21 cellular contexts compared by ENCODE assay signal in genomic region chr5:10297646-10298204, GRCh38.
"Had no signal": no experiment of that assay in that cellular context is flagged by ENCODE, and none has a peak within 500 bp of the region (broad histone marks: within the 10 kb centered on the region; RNA-seq: fewer than 3 reads in every experiment).

No MANE protein-coding gene starts in this region.

- H3K4me3 ChIP-seq: colonic mucosa, hepatocyte, right atrium auricular region, transverse colon had no signal

- ATAC-seq: activated T-cell treated with anti-CD3 and anti-CD28 coated beads, Interleukin-2, amount 50 U/mL, for 72 hours; left lobe of liver; naive thymus-derived CD8-positive, alpha-beta T cell had no signal

- DNase-seq: activated CD4-positive, alpha-beta T cell treated with anti-CD3 and anti-CD28 coated beads, Interleukin-2, amount 10 ng/mL, durations not matched to agents 24 days and 14 days; activated CD4-positive, CD25-positive, alpha-beta regulatory T cell; activated CD8-positive, alpha-beta memory T cell treated with anti-CD3 and anti-CD28 coated beads, Interleukin-2, amount 50 U/mL, for 48 hours; activated naive CD4-positive, alpha-beta T cell; activated naive CD8-positive, alpha-beta T cell treated with anti-CD3 and anti-CD28 coated beads, Interleukin-2, amount 10 ng/mL, durations not matched to agents 7 days and 5 days; activated T-cell treated with anti-CD3 and anti-CD28 coated beads, Interleukin-2, amount 50 U/mL, for 72 hours; central memory CD4-positive, alpha-beta T cell; colonic mucosa; islet precursor cell; naive thymus-derived CD8-positive, alpha-beta T cell; nucleus accumbens; small intestine; stimulated activated CD4-positive, alpha-beta T cell treated with anti-CD3 and anti-CD28 coated beads, Interleukin-4, amount 100 ng/mL, for 4 hours; stimulated activated CD8-positive, alpha-beta memory T cell treated with anti-CD3 and anti-CD28 coated beads, Interleukin-4, amount 100 ng/mL, for 48 hours; stimulated activated naive CD4-positive, alpha-beta T cell treated with Interleukin-2 at 50 U/mL for 16 hours; transverse colon had no signal

- H3K36me3 Mint-ChIP-seq: naive thymus-derived CD8-positive, alpha-beta T cell had no signal

- H3K9me3 Mint-ChIP-seq: activated CD4-positive, alpha-beta T cell treated with anti-CD3 and anti-CD28 coated beads, Interleukin-2, amount 10 ng/mL, durations not matched to agents 24 days and 14 days; activated naive CD8-positive, alpha-beta T cell treated with anti-CD3 and anti-CD28 coated beads, Interleukin-2, amount 10 ng/mL, durations not matched to agents 7 days and 5 days; activated T-cell treated with anti-CD3 and anti-CD28 coated beads, Interleukin-2, amount 50 U/mL, for 72 hours had no signal

- H3K4me1 Mint-ChIP-seq: activated CD4-positive, alpha-beta T cell treated with anti-CD3 and anti-CD28 coated beads, Interleukin-2, amount 10 ng/mL, durations not matched to agents 24 days and 14 days; activated naive CD8-positive, alpha-beta T cell treated with anti-CD3 and anti-CD28 coated beads, Interleukin-2, amount 10 ng/mL, durations not matched to agents 7 days and 5 days; brain; memory B cell had no signal

- H3K27ac Mint-ChIP-seq: activated CD4-positive, alpha-beta T cell treated with anti-CD3 and anti-CD28 coated beads, Interleukin-2, amount 10 ng/mL, durations not matched to agents 24 days and 14 days; activated naive CD8-positive, alpha-beta T cell treated with anti-CD3 and anti-CD28 coated beads, Interleukin-2, amount 10 ng/mL, durations not matched to agents 7 days and 5 days; activated T-cell treated with anti-CD3 and anti-CD28 coated beads, Interleukin-2, amount 50 U/mL, for 72 hours; memory B cell; naive thymus-derived CD8-positive, alpha-beta T cell had no signal

- H2AFZ ChIP-seq: hepatocyte had no signal

- H3K4me1 ChIP-seq: colonic mucosa had no signal

- H3K9me3 ChIP-seq: colonic mucosa, right atrium auricular region, transverse colon had no signal

- H3K27ac ChIP-seq: colonic mucosa, hepatocyte, right atrium auricular region, transverse colon had no signal

- H3K4me3 Mint-ChIP-seq: activated CD4-positive, alpha-beta T cell treated with anti-CD3 and anti-CD28 coated beads, Interleukin-2, amount 10 ng/mL, durations not matched to agents 24 days and 14 days; activated naive CD8-positive, alpha-beta T cell treated with anti-CD3 and anti-CD28 coated beads, Interleukin-2, amount 10 ng/mL, durations not matched to agents 7 days and 5 days; activated T-cell treated with anti-CD3 and anti-CD28 coated beads, Interleukin-2, amount 50 U/mL, for 72 hours; brain; memory B cell; naive thymus-derived CD8-positive, alpha-beta T cell had no signal

- H3K27me3 ChIP-seq: colonic mucosa, hepatocyte, right atrium auricular region, transverse colon had no signal

- H3K4me2 ChIP-seq: hepatocyte had no signal

- H3K36me3 ChIP-seq: colonic mucosa, right atrium auricular region, transverse colon had no signal
